In genomic region chr18:9683418-9684396, GRCh38 we compare ENCODE assay signal across 8 cellular contexts. TPM values are rescaled to one million over a fixed set of nuclear protein-coding genes. Genes with fewer than 3 reads are reported as not detected.
DNase-seq lines count a peak whose midpoint lies in the region; ATAC-seq lines count a peak whose summit lies in the region.

No MANE protein-coding gene starts in this region.

- intact Hi-C loops in dendritic cell treated with granulocyte-macrophage colony-stimulating factor and Interleukin-4, amounts not matched to agents 40 ng/mL and 50 ng/mL, for 4 days (cut with micrococcal nuclease) = no loop called here

- H3K27me3 Mint-ChIP-seq in dendritic cell treated with granulocyte-macrophage colony-stimulating factor and Interleukin-4, amounts not matched to agents 40 ng/mL and 50 ng/mL, for 4 days = no peaks in the 10 kb centered on the region
- H3K27me3 Mint-ChIP-seq in activated CD4-positive, alpha-beta memory T cell treated with anti-CD3 and anti-CD28 coated beads, Interleukin-2, amount 10 ng/mL, durations not matched to agents 7 days and 5 days = peaks cover 38% of the 10 kb centered on the region
- peaks cover 31% of the 10 kb centered on the region for H3K27me3 Mint-ChIP-seq in T-helper 2 cell treated with Interferon-gamma antibody and Interleukin-4, amounts not matched to agents 5 μg/mL and 100 μg/mL, for 36 hours (ENCODE audit: low read depth)

- CTCF ChIA-PET in activated CD4-positive, alpha-beta memory T cell treated with anti-CD3 and anti-CD28 coated beads, Interleukin-2, amount 10 ng/mL, durations not matched to agents 7 days and 5 days (lab: Charles Lee) = interaction anchor here (1.7 kb wide), 1 partner anchor 10 kb away, joined by 7 read pairs; no protein-coding TSS in a partner anchor

- no peak for ATAC-seq in GM18520 (IDR thresholded peaks at IDR 0.05; ENCODE audit: unreplicated experiment)

- peak; percentile 80 for DNase-seq in EH (ENCODE audit: low read depth)
- peak; percentile 86 for DNase-seq in NCI-H524 treated with DMSO at 0.1 percent for 48 hours (lab: John Stamatoyannopoulos, UW)
- DNase-seq in midbrain (lab: John Stamatoyannopoulos, UW) = peak; percentile 56
- DNase-seq in activated CD4-positive, alpha-beta memory T cell treated with anti-CD3 and anti-CD28 coated beads, Interleukin-2, amount 10 ng/mL, durations not matched to agents 7 days and 5 days = no peak
- DNase-seq in T-helper 2 cell treated with Interferon-gamma antibody and Interleukin-4, amounts not matched to agents 5 μg/mL and 100 μg/mL, for 36 hours (ENCODE audit: low spot score) = no peak
- no peak for DNase-seq in 8988T

- H3K27ac Mint-ChIP-seq in dendritic cell treated with granulocyte-macrophage colony-stimulating factor and Interleukin-4, amounts not matched to agents 40 ng/mL and 50 ng/mL, for 4 days = peak overlapping the region; percentile 90
- no peak overlapping the region for H3K27ac Mint-ChIP-seq in activated CD4-positive, alpha-beta memory T cell treated with anti-CD3 and anti-CD28 coated beads, Interleukin-2, amount 10 ng/mL, durations not matched to agents 7 days and 5 days
- no peak overlapping the region for H3K27ac Mint-ChIP-seq in T-helper 2 cell treated with Interferon-gamma antibody and Interleukin-4, amounts not matched to agents 5 μg/mL and 100 μg/mL, for 36 hours

- H3K4me3 Mint-ChIP-seq in dendritic cell treated with granulocyte-macrophage colony-stimulating factor and Interleukin-4, amounts not matched to agents 40 ng/mL and 50 ng/mL, for 4 days = no peak overlapping the region
- no peak overlapping the region for H3K4me3 Mint-ChIP-seq in activated CD4-positive, alpha-beta memory T cell treated with anti-CD3 and anti-CD28 coated beads, Interleukin-2, amount 10 ng/mL, durations not matched to agents 7 days and 5 days
- H3K4me3 Mint-ChIP-seq in T-helper 2 cell treated with Interferon-gamma antibody and Interleukin-4, amounts not matched to agents 5 μg/mL and 100 μg/mL, for 36 hours = no peak overlapping the region

- peaks cover 35% of the 10 kb centered on the region for H3K4me1 Mint-ChIP-seq in dendritic cell treated with granulocyte-macrophage colony-stimulating factor and Interleukin-4, amounts not matched to agents 40 ng/mL and 50 ng/mL, for 4 days (ENCODE audit: low read depth)
- peaks cover 10% of the 10 kb centered on the region for H3K4me1 Mint-ChIP-seq in activated CD4-positive, alpha-beta memory T cell treated with anti-CD3 and anti-CD28 coated beads, Interleukin-2, amount 10 ng/mL, durations not matched to agents 7 days and 5 days
- peaks cover 5% of the 10 kb centered on the region for H3K4me1 Mint-ChIP-seq in T-helper 2 cell treated with Interferon-gamma antibody and Interleukin-4, amounts not matched to agents 5 μg/mL and 100 μg/mL, for 36 hours (ENCODE audit: low read depth)

- H3K36me3 Mint-ChIP-seq in dendritic cell treated with granulocyte-macrophage colony-stimulating factor and Interleukin-4, amounts not matched to agents 40 ng/mL and 50 ng/mL, for 4 days (ENCODE audit: low read depth) = no peaks in the 10 kb centered on the region
- no peaks in the 10 kb centered on the region for H3K36me3 Mint-ChIP-seq in activated CD4-positive, alpha-beta memory T cell treated with anti-CD3 and anti-CD28 coated beads, Interleukin-2, amount 10 ng/mL, durations not matched to agents 7 days and 5 days (ENCODE audit: low read depth)
- no peaks in the 10 kb centered on the region for H3K36me3 Mint-ChIP-seq in T-helper 2 cell treated with Interferon-gamma antibody and Interleukin-4, amounts not matched to agents 5 μg/mL and 100 μg/mL, for 36 hours (ENCODE audit: low read depth)

- POLR2A ChIA-PET in activated CD4-positive, alpha-beta memory T cell treated with anti-CD3 and anti-CD28 coated beads, Interleukin-2, amount 10 ng/mL, durations not matched to agents 7 days and 5 days (lab: Charles Lee) = no interaction called here

- no peaks in the 10 kb centered on the region for H3K9me3 Mint-ChIP-seq in dendritic cell treated with granulocyte-macrophage colony-stimulating factor and Interleukin-4, amounts not matched to agents 40 ng/mL and 50 ng/mL, for 4 days
- no peaks in the 10 kb centered on the region for H3K9me3 Mint-ChIP-seq in activated CD4-positive, alpha-beta memory T cell treated with anti-CD3 and anti-CD28 coated beads, Interleukin-2, amount 10 ng/mL, durations not matched to agents 7 days and 5 days
- no peaks in the 10 kb centered on the region for H3K9me3 Mint-ChIP-seq in T-helper 2 cell treated with Interferon-gamma antibody and Interleukin-4, amounts not matched to agents 5 μg/mL and 100 μg/mL, for 36 hours

RNA-seq across cellular contexts. Expression of gene RAB31, which starts 24.4 kb away (rescaled TPM):
- 1 to 10 TPM; 3.5 to 4.9 TPM for total RNA-seq in activated CD4-positive, alpha-beta memory T cell treated with anti-CD3 and anti-CD28 coated beads, Interleukin-2, amount 10 ng/mL, durations not matched to agents 7 days and 5 days

Comparison
In these comparisons a context has a peak if more than half of its experiments do, and no peak if none do; other contexts are left out.
1. DNase-seq: peak in EH (single experiment), NCI-H524 treated with DMSO at 0.1 percent for 48 hours (single experiment) and midbrain (single experiment); none in activated CD4-positive, alpha-beta memory T cell treated with anti-CD3 and anti-CD28 coated beads, Interleukin-2, amount 10 ng/mL, durations not matched to agents 7 days and 5 days (single experiment), T-helper 2 cell treated with Interferon-gamma antibody and Interleukin-4, amounts not matched to agents 5 μg/mL and 100 μg/mL, for 36 hours (single experiment) and 8988T (single experiment).